20 cellular contexts compared by ENCODE assay signal in genomic region chr7:23600251-23600650, GRCh38. TPM values are rescaled to one million over a fixed set of nuclear protein-coding genes. Genes with fewer than 3 reads are reported as not detected.
DNase-seq lines count a peak whose midpoint lies in the region; ATAC-seq and TF ChIP-seq lines count a peak whose summit lies in the region.
"Had no signal": no experiment of that assay in that cellular context is flagged by ENCODE, and none has a peak within 500 bp of the region (broad histone marks: within the 10 kb centered on the region; RNA-seq: fewer than 3 reads in every experiment).

No MANE protein-coding gene starts in this region.

- no peaks in the 10 kb centered on the region for H3K9me3 ChIP-seq in PC-9 (ENCODE audit: insufficient read depth, low read depth)
- H3K9me3 ChIP-seq in WERI-Rb-1 (ENCODE audit: severe bottlenecking) = no peaks in the 10 kb centered on the region
- H3K9me3 ChIP-seq: body of pancreas, pancreas had no signal

- H3K4me1 ChIP-seq in PC-9 (replicated peaks; ENCODE audit: insufficient read depth) = peaks cover 35% of the 10 kb centered on the region

- intact Hi-C loops in PC-9 (cut with micrococcal nuclease; ENCODE audit: unreplicated experiment) = no loop called here
- intact Hi-C loops in activated CD8-positive, alpha-beta T cell treated with anti-CD3 and anti-CD28 coated beads for 36 hours (cut with micrococcal nuclease) = no loop called here

- no peaks in the 10 kb centered on the region for H3K27me3 ChIP-seq in PC-9 (ENCODE audit: insufficient read depth, low read depth)
- H3K27me3 ChIP-seq in WERI-Rb-1 (ENCODE audit: insufficient read depth, low read depth, severe bottlenecking) = no peaks in the 10 kb centered on the region
- H3K27me3 ChIP-seq: body of pancreas, pancreas had no signal

- H3K36me3 ChIP-seq in PC-9 (ENCODE audit: low read depth) (no peaks in the 10 kb centered on the region), WERI-Rb-1 (0 out of 2 replicates have a peak, but pooled peaks cover 3% of the 10 kb centered on the region)
- H3K36me3 ChIP-seq: pancreas had no signal

- peaks cover 3% of the 10 kb centered on the region for H3K9me3 Mint-ChIP-seq in activated CD8-positive, alpha-beta T cell treated with anti-CD3 and anti-CD28 coated beads for 36 hours
- H3K9me3 Mint-ChIP-seq: activated naive CD8-positive, alpha-beta T cell treated with anti-CD3 and anti-CD28 coated beads for 36 hours had no signal

- H3K4me3 ChIP-seq in PC-9 = no peak overlapping the region
- no peak overlapping the region for H3K4me3 ChIP-seq in WERI-Rb-1 (ENCODE audit: low read depth, low read length)
- H3K4me3 ChIP-seq: body of pancreas, pancreas had no signal

- no peak overlapping the region for H3K4me2 ChIP-seq in PC-9

- H3K9me2 ChIP-seq in PC-9 (ENCODE audit: insufficient read depth) = no peaks in the 10 kb centered on the region

- TF ChIP-seq CTCF in PC-9 (conservative IDR thresholded peaks at IDR 0.05) = no peak
- TF ChIP-seq CTCF in activated CD8-positive, alpha-beta T cell treated with anti-CD3 and anti-CD28 coated beads for 36 hours (IDR thresholded peaks at IDR 0.05) = no peak
- no peak for TF ChIP-seq CTCF in WERI-Rb-1 (IDR thresholded peaks at IDR 0.05; ENCODE audit: low read depth, low read length)

- no peak for ATAC-seq in activated CD8-positive, alpha-beta T cell treated with anti-CD3 and anti-CD28 coated beads for 36 hours
- ATAC-seq: body of pancreas, pancreas, sciatic nerve, SK-N-SH treated with all-trans-retinoic acid at 6 μM for 48 hours had no signal

- no peaks in the 10 kb centered on the region for H4K20me1 ChIP-seq in PC-9 (ENCODE audit: insufficient read depth)

- H3K4me1 Mint-ChIP-seq in activated CD8-positive, alpha-beta T cell treated with anti-CD3 and anti-CD28 coated beads for 36 hours (ENCODE audit: low read depth) = peaks cover 50% of the 10 kb centered on the region

- peak; percentile 29 for DNase-seq in AG08396 (ENCODE audit: low spot score)
- peak; percentile 31 for DNase-seq in GM03348 (ENCODE audit: low spot score)
- DNase-seq in SK-MEL-5 (ENCODE audit: low read depth, low spot score) = peak; percentile 25
- DNase-seq in islet precursor cell = peak; percentile 67
- DNase-seq in NCI-H1930 (lab: John Stamatoyannopoulos, UW) = no peak
- no peak for DNase-seq in PC-9
- DNase-seq in activated CD8-positive, alpha-beta T cell treated with anti-CD3 and anti-CD28 coated beads for 36 hours = no peak
- DNase-seq in WERI-Rb-1 = no peak
- DNase-seq: activated CD8-positive, alpha-beta memory T cell treated with anti-CD3 and anti-CD28 coated beads, Interleukin-2, amount 50 U/mL, for 4 hours; activated naive CD8-positive, alpha-beta T cell treated with anti-CD3 and anti-CD28 coated beads for 36 hours; body of pancreas; C1 segment of cervical spinal cord; endodermal cell; NCI-H1417 treated with DMSO at 0.1 percent for 48 hours; pancreas; RPMI8226; stimulated activated CD4-positive, alpha-beta T cell treated with anti-CD3 and anti-CD28 coated beads, Interleukin-15, amount 100 ng/mL, for 24 hours had no signal

- no peak overlapping the region for H3K4me3 Mint-ChIP-seq in activated CD8-positive, alpha-beta T cell treated with anti-CD3 and anti-CD28 coated beads for 36 hours
- H3K4me3 Mint-ChIP-seq: activated naive CD8-positive, alpha-beta T cell treated with anti-CD3 and anti-CD28 coated beads for 36 hours had no signal

- H2AFZ ChIP-seq in PC-9 = no peak overlapping the region

- POLR2A ChIA-PET in PC-9 (lab: Charles Lee; ENCODE audit: unreplicated experiment) = no interaction called here
- POLR2A ChIA-PET in activated CD8-positive, alpha-beta T cell treated with anti-CD3 and anti-CD28 coated beads for 36 hours (lab: Charles Lee) = interaction anchor here (0.7 to 1.0 kb wide), 2 partner anchors 27 to 324 kb away, joined by 3 read pairs; no protein-coding TSS in a partner anchor

- in situ Hi-C loops in SK-MEL-5 (cut with HindIII; ENCODE audit: low pct_unique_long_range_greater_than_20kb, low sequenced_read_pairs) = no loop called here

- CTCF ChIA-PET in PC-9 (lab: Charles Lee) = interaction anchor here (0.5 to 0.6 kb wide), 2 partner anchors 112 to 198 kb away, joined by 11 to 21 read pairs; no protein-coding TSS in a partner anchor
- CTCF ChIA-PET in activated CD8-positive, alpha-beta T cell treated with anti-CD3 and anti-CD28 coated beads for 36 hours (lab: Charles Lee) = interaction anchor here (0.7 to 2.6 kb wide), 3 partner anchors 8 to 958 kb away, joined by 3 to 13 read pairs (median 3); partner anchors contain the start of gene FAM221A

- peaks cover 2% of the 10 kb centered on the region for H3K27me3 Mint-ChIP-seq in activated CD8-positive, alpha-beta T cell treated with anti-CD3 and anti-CD28 coated beads for 36 hours

- H3K79me2 ChIP-seq in PC-9 (ENCODE audit: low read depth) = no peaks in the 10 kb centered on the region

- H3K27ac ChIP-seq in PC-9 (no peak overlapping the region), WERI-Rb-1 (no peak overlapping the region)
- H3K27ac ChIP-seq: body of pancreas, pancreas had no signal

- no TSS peak for BruUV-seq in PC-9 (replicated peaks; lab: Mats Ljungman, UMichigan)

- H3K36me3 Mint-ChIP-seq in activated CD8-positive, alpha-beta T cell treated with anti-CD3 and anti-CD28 coated beads for 36 hours (ENCODE audit: low read depth) = peaks cover 6% of the 10 kb centered on the region

- H3F3A ChIP-seq in PC-9 (ENCODE audit: insufficient read depth, low read depth) = peaks cover 17% of the 10 kb centered on the region; the same call in 1 of the 2 replicates

- H3K27ac Mint-ChIP-seq in activated CD8-positive, alpha-beta T cell treated with anti-CD3 and anti-CD28 coated beads for 36 hours = no peak overlapping the region
- H3K27ac Mint-ChIP-seq: activated naive CD8-positive, alpha-beta T cell treated with anti-CD3 and anti-CD28 coated beads for 36 hours; activated T-helper 2 cell treated with anti-CD3 and anti-CD28 coated beads, Interferon-gamma antibody, Interleukin-2, Interleukin-4, amounts not matched to agents 10 μg/mL and 5 μg/mL and 100 μg/mL, durations not matched to agents 14 hours and 24 hours and 36 hours; endodermal cell had no signal

RNA-seq across cellular contexts. Expression of gene CCDC126, which starts 3.1 kb away (rescaled TPM):
- 11.9 and 15.8 TPM in 2 replicates for total RNA-seq in SK-MEL-5 (2014; rRNA removed; shearing (Covaris generic))
- polyA plus RNA-seq in SK-MEL-5 (2015; cell fraction: cytosol; rRNA removed) = 10.3 and 15.6 TPM in 2 replicates
- polyA plus RNA-seq in SK-MEL-5 (2015; cell fraction: nucleus; rRNA removed) = 8.5 and 13.1 TPM in 2 replicates
- 5.9 and 6.2 TPM in 2 replicates for total RNA-seq in PC-9 (2021)
- total RNA-seq in activated CD8-positive, alpha-beta T cell treated with anti-CD3 and anti-CD28 coated beads for 36 hours = 1 to 10 TPM; 5.5 to 6.5 TPM

Comparison
In these comparisons a context has a peak if more than half of its experiments do, and no peak if none do; other contexts are left out.
1. DNase-seq: peak in AG08396 (single experiment), GM03348 (single experiment), SK-MEL-5 (single experiment) and islet precursor cell (single experiment); none in NCI-H1930 (0 of 2), PC-9 (0 of 2), activated CD8-positive, alpha-beta T cell treated with anti-CD3 and anti-CD28 coated beads for 36 hours (single experiment) and WERI-Rb-1 (single experiment).